Comparison of ENCODE assay signal across 8 cellular contexts in genomic region chr1:94926365-94926914, GRCh38. TPM values are rescaled to one million over a fixed set of nuclear protein-coding genes. Genes with fewer than 3 reads are reported as not detected.
DNase-seq lines count a peak whose midpoint lies in the region; ATAC-seq lines count a peak whose summit lies in the region.

No MANE protein-coding gene starts in this region.

- no peak overlapping the region for H3K27ac Mint-ChIP-seq in activated CD8-positive, alpha-beta T cell treated with anti-CD3 and anti-CD28 coated beads, Interleukin-2, amount 10 ng/mL, durations not matched to agents 7 days and 5 days
- peak overlapping the region in 4 of 10 donors; percentile 41 to 91 (median 80) for H3K27ac Mint-ChIP-seq in naive thymus-derived CD8-positive, alpha-beta T cell

- H3K4me3 Mint-ChIP-seq in activated CD8-positive, alpha-beta T cell treated with anti-CD3 and anti-CD28 coated beads, Interleukin-2, amount 10 ng/mL, durations not matched to agents 7 days and 5 days = peak overlapping the region; percentile 84
- H3K4me3 Mint-ChIP-seq in naive thymus-derived CD8-positive, alpha-beta T cell = peak overlapping the region; percentile 39 to 97 (median 92)

- DNase-seq in NCI-H146 (lab: John Stamatoyannopoulos, UW) = peak; percentile 73
- DNase-seq in NCI-H146 treated with DMSO at 0.1 percent for 48 hours (lab: John Stamatoyannopoulos, UW; ENCODE audit: unreplicated experiment) = no peak
- DNase-seq in HuH-7.5 (ENCODE audit: low spot score) = peak; percentile 44
- DNase-seq in activated CD8-positive, alpha-beta T cell treated with anti-CD3 and anti-CD28 coated beads, Interleukin-2, amount 10 ng/mL, durations not matched to agents 7 days and 5 days = peak; percentile 26
- DNase-seq in fibroblast of peridontal ligament (ENCODE audit: extremely low read depth) = peak; percentile 52
- peak in 8 of 10 donors; percentile 2 to 55 (median 38) for DNase-seq in naive thymus-derived CD8-positive, alpha-beta T cell
- no peak for DNase-seq in amniotic stem cell (lab: John Stamatoyannopoulos, UW)

- peaks cover 35% of the 10 kb centered on the region for H3K27me3 Mint-ChIP-seq in activated CD8-positive, alpha-beta T cell treated with anti-CD3 and anti-CD28 coated beads, Interleukin-2, amount 10 ng/mL, durations not matched to agents 7 days and 5 days (ENCODE audit: low read depth)
- peaks cover 0 to 24% (median 3%) of the 10 kb centered on the region in 5 donors for H3K27me3 Mint-ChIP-seq in naive thymus-derived CD8-positive, alpha-beta T cell

- no peaks in the 10 kb centered on the region for H3K9me3 Mint-ChIP-seq in activated CD8-positive, alpha-beta T cell treated with anti-CD3 and anti-CD28 coated beads, Interleukin-2, amount 10 ng/mL, durations not matched to agents 7 days and 5 days (ENCODE audit: insufficient read depth)
- no peaks in the 10 kb centered on the region for H3K9me3 Mint-ChIP-seq in naive thymus-derived CD8-positive, alpha-beta T cell

- no peaks in the 10 kb centered on the region for H3K36me3 Mint-ChIP-seq in activated CD8-positive, alpha-beta T cell treated with anti-CD3 and anti-CD28 coated beads, Interleukin-2, amount 10 ng/mL, durations not matched to agents 7 days and 5 days (ENCODE audit: low read depth)
- peaks cover 0 to 2% (median 0%) of the 10 kb centered on the region in 3 donors for H3K36me3 Mint-ChIP-seq in naive thymus-derived CD8-positive, alpha-beta T cell

- CTCF ChIA-PET in activated CD8-positive, alpha-beta T cell treated with anti-CD3 and anti-CD28 coated beads, Interleukin-2, amount 10 ng/mL, durations not matched to agents 7 days and 5 days (lab: Charles Lee) = no interaction called here

- H3K4me1 Mint-ChIP-seq in activated CD8-positive, alpha-beta T cell treated with anti-CD3 and anti-CD28 coated beads, Interleukin-2, amount 10 ng/mL, durations not matched to agents 7 days and 5 days (ENCODE audit: low read depth) = peaks cover 17% of the 10 kb centered on the region
- H3K4me1 Mint-ChIP-seq in naive thymus-derived CD8-positive, alpha-beta T cell = peaks cover 18 to 36% (median 22%) of the 10 kb centered on the region in 4 donors

- ATAC-seq in GM21423 (IDR thresholded peaks at IDR 0.05; ENCODE audit: unreplicated experiment) = peak; percentile 26
- peak; percentile 57 for ATAC-seq in activated CD8-positive, alpha-beta T cell treated with anti-CD3 and anti-CD28 coated beads, Interleukin-2, amount 10 ng/mL, durations not matched to agents 7 days and 5 days
- peak; percentile 29 to 40 for ATAC-seq in naive thymus-derived CD8-positive, alpha-beta T cell

- POLR2A ChIA-PET in activated CD8-positive, alpha-beta T cell treated with anti-CD3 and anti-CD28 coated beads, Interleukin-2, amount 10 ng/mL, durations not matched to agents 7 days and 5 days (lab: Charles Lee) = interaction anchor here (0.6 kb wide), 1 partner anchor 21 kb away, joined by 6 read pairs; no protein-coding TSS in a partner anchor
- POLR2A ChIA-PET in naive thymus-derived CD8-positive, alpha-beta T cell (lab: Charles Lee) = interaction anchor here (1.0 to 1.4 kb wide), 5 partner anchors 36 to 307 kb away, joined by 3 to 5 read pairs (median 4); partner anchors contain the start of genes ALG14 and RWDD3

RNA-seq across cellular contexts. Expression of gene CNN3, which starts 0.5 kb away (rescaled TPM):
- 1 to 10 TPM; 6.1 to 7.2 TPM for total RNA-seq in activated CD8-positive, alpha-beta T cell treated with anti-CD3 and anti-CD28 coated beads, Interleukin-2, amount 10 ng/mL, durations not matched to agents 7 days and 5 days
- total RNA-seq in naive thymus-derived CD8-positive, alpha-beta T cell = 10 to 100 TPM; 18.0 to 18.3 TPM
- 10 to 100 TPM; 13.7 to 19.3 (median 14.1) TPM for polyA plus RNA-seq in naive thymus-derived CD8-positive, alpha-beta T cell

Comparison
In these comparisons a context has a peak if more than half of its experiments do, and no peak if none do; other contexts are left out.
1. DNase-seq: peak in NCI-H146 (single experiment), HuH-7.5 (single experiment), activated CD8-positive, alpha-beta T cell treated with anti-CD3 and anti-CD28 coated beads, Interleukin-2, amount 10 ng/mL, durations not matched to agents 7 days and 5 days (single experiment), fibroblast of peridontal ligament (single experiment) and naive thymus-derived CD8-positive, alpha-beta T cell (8 of 10); none in NCI-H146 treated with DMSO at 0.1 percent for 48 hours (single experiment) and amniotic stem cell (single experiment).
2. Peak in every context shown above with its lines, with median percentiles within 50 percentile points of each other: ATAC-seq.